Comparison of ENCODE assay signal across 14 cellular contexts in the genomic region with DNA sequence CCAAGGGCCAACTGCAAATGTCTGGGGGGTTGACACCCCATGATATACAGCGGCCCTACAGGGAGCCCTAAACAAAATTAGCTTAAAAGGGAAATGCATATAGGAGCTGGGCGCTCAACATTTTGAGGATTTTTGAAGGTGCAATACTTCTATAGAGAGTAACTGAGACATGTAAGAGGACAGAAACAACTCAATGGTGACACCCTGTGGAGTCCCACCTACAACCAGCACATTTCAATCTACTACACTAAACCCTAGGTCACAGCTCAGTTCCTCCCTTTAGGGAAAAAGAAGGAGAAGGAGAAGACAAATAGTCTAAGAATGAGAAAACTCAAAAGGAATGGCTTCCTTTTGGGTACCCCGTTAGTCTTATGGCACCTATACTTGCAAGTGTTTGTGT.
"Had no signal": no experiment of that assay in that cellular context is flagged by ENCODE, and none has a peak within 500 bp of the region (broad histone marks: within the 10 kb centered on the region; RNA-seq: fewer than 3 reads in every experiment).

No MANE protein-coding gene starts in this region.

- H3K27me3 ChIP-seq: ascending aorta, ovary, transverse colon, vagina had no signal

- H3K4me3 ChIP-seq: ascending aorta, ovary, transverse colon, vagina had no signal

- H3K27ac ChIP-seq: ascending aorta, ovary, transverse colon, vagina, WERI-Rb-1 had no signal

- H3K36me3 ChIP-seq: ascending aorta, ovary, transverse colon, vagina, WERI-Rb-1 had no signal

- ATAC-seq: activated CD4-positive, alpha-beta T cell treated with anti-CD3 and anti-CD28 coated beads for 36 hours; left lobe of liver; sciatic nerve; stimulated activated naive CD8-positive, alpha-beta T cell treated with anti-CD3 and anti-CD28 coated beads, Interleukin-15, Interleukin-2, amounts not matched to agents 100 U/mL and 50 U/mL, for 24 hours had no signal

- H3K4me1 ChIP-seq: ascending aorta, transverse colon, vagina had no signal

- DNase-seq: activated CD4-positive, alpha-beta memory T cell treated with anti-CD3 and anti-CD28 coated beads, Interleukin-2, amount 10 ng/mL, durations not matched to agents 7 days and 5 days; activated CD4-positive, alpha-beta T cell treated with anti-CD3 and anti-CD28 coated beads for 36 hours; activated naive CD4-positive, alpha-beta T cell treated with anti-CD3 and anti-CD28 coated beads, Interleukin-2, amount 10 ng/mL, durations not matched to agents 7 days and 5 days; activated T-cell treated with anti-CD3 and anti-CD28 coated beads, Interleukin-2, amount 50 U/mL, for 24 hours; erythroblast; islet precursor cell; ovary; stimulated activated naive CD8-positive, alpha-beta T cell treated with anti-CD3 and anti-CD28 coated beads, Interleukin-15, Interleukin-2, amounts not matched to agents 100 U/mL and 50 U/mL, for 24 hours; transverse colon; WERI-Rb-1 had no signal
